Comparison of ENCODE assay signal across 8 cellular contexts in genomic region chr15:85296615-85297402, GRCh38.
DNase-seq lines count a peak whose midpoint lies in the region; ATAC-seq and TF ChIP-seq lines count a peak whose summit lies in the region.

No MANE protein-coding gene starts in this region.

- DNase-seq in GDM1 (lab: John Stamatoyannopoulos, UW), result peak; percentile 56
- DNase-seq in GM23338 (ENCODE audit: low spot score), result peak; percentile 72
- peak; percentile 46 for DNase-seq in LNCaP clone FGC (ENCODE audit: low read depth)
- DNase-seq in SJCRH30, result peak; percentile 68 to 87
- DNase-seq in activated naive CD4-positive, alpha-beta T cell treated with anti-CD3 and anti-CD28 coated beads for 36 hours, result peak; percentile 85
- DNase-seq in glomerular endothelial cell (ENCODE audit: extremely low read depth, low read depth, low spot score), result peak; percentile 56
- peak; percentile 88 for DNase-seq in pons (ENCODE audit: low spot score)
- peak; percentile 83 for DNase-seq in ureter (ENCODE audit: low spot score)

- TF ChIP-seq CTCF in GM23338 (conservative IDR thresholded peaks at IDR 0.05; ENCODE audit: low read depth in 2 of 2) (peak; percentile 70 to 86), LNCaP clone FGC (IDR thresholded peaks at IDR 0.05; ENCODE audit: control insufficient read depth, extremely low read depth, insufficient read depth) (peak; percentile 79)

- H3K4me2 ChIP-seq in GM23338, result no peak overlapping the region

- H3K4me3 ChIP-seq in GM23338 (no peak overlapping the region), LNCaP clone FGC (ENCODE audit: low read depth, low read length) (no peak overlapping the region), SJCRH30 (peak overlapping the region; percentile 39)

- H3K4me1 Mint-ChIP-seq in GM23338, result peaks cover 7% of the 10 kb centered on the region; the same call in 2 of the 3 replicates
- H3K4me1 Mint-ChIP-seq in activated naive CD4-positive, alpha-beta T cell treated with anti-CD3 and anti-CD28 coated beads for 36 hours (ENCODE audit: low read depth), result peaks cover 10% of the 10 kb centered on the region

- H2AFZ ChIP-seq in GM23338, result 0 out of 2 replicates have a peak overlapping the region, but pooled peaks have one; percentile 48

- intact Hi-C loops in activated naive CD4-positive, alpha-beta T cell treated with anti-CD3 and anti-CD28 coated beads for 36 hours (cut with micrococcal nuclease), result loop anchor here (1.0 to 5.0 kb wide), 6 partner anchors 117 to 544 kb away; no protein-coding TSS in a partner anchor

- H3K27ac ChIP-seq in GM23338 (ENCODE audit: low read depth), result no peak overlapping the region
- no peak overlapping the region for H3K27ac ChIP-seq in SJCRH30

- H3K27me3 Mint-ChIP-seq in GM23338 (ENCODE audit: insufficient read depth, low read depth, poor library complexity), result peaks cover 11% of the 10 kb centered on the region
- no peaks in the 10 kb centered on the region for H3K27me3 Mint-ChIP-seq in activated naive CD4-positive, alpha-beta T cell treated with anti-CD3 and anti-CD28 coated beads for 36 hours (ENCODE audit: low read depth)

- no peaks in the 10 kb centered on the region for H3K9me2 ChIP-seq in GM23338 (ENCODE audit: insufficient read depth)

- H3F3A ChIP-seq in GM23338 (replicated peaks; ENCODE audit: low read depth), result no peaks in the 10 kb centered on the region

- peak; percentile 92 for ATAC-seq in GM23338

- CTCF ChIA-PET in activated naive CD4-positive, alpha-beta T cell treated with anti-CD3 and anti-CD28 coated beads for 36 hours (lab: Charles Lee), result interaction anchor here (0.6 to 2.5 kb wide), 36 partner anchors 8 to 545 kb away, joined by 3 to 28 read pairs (median 4); no protein-coding TSS in a partner anchor

- H3K9me3 Mint-ChIP-seq in GM23338, result no peaks in the 10 kb centered on the region
- H3K9me3 Mint-ChIP-seq in activated naive CD4-positive, alpha-beta T cell treated with anti-CD3 and anti-CD28 coated beads for 36 hours, result no peaks in the 10 kb centered on the region

- no peaks in the 10 kb centered on the region for H3K36me3 ChIP-seq in GM23338 (ENCODE audit: insufficient read depth)
- no peaks in the 10 kb centered on the region for H3K36me3 ChIP-seq in SJCRH30

- no peaks in the 10 kb centered on the region for H3K36me3 Mint-ChIP-seq in GM23338 (ENCODE audit: low read depth)
- no peaks in the 10 kb centered on the region for H3K36me3 Mint-ChIP-seq in activated naive CD4-positive, alpha-beta T cell treated with anti-CD3 and anti-CD28 coated beads for 36 hours (ENCODE audit: low read depth)

- no peak overlapping the region for H3K27ac Mint-ChIP-seq in GM23338
- H3K27ac Mint-ChIP-seq in activated naive CD4-positive, alpha-beta T cell treated with anti-CD3 and anti-CD28 coated beads for 36 hours, result no peak overlapping the region

- no peaks in the 10 kb centered on the region for H3K4me1 ChIP-seq in GM23338 (ENCODE audit: insufficient read depth)
- H3K4me1 ChIP-seq in SJCRH30, result no peaks in the 10 kb centered on the region

- no peak overlapping the region for H3K4me3 Mint-ChIP-seq in GM23338
- H3K4me3 Mint-ChIP-seq in activated naive CD4-positive, alpha-beta T cell treated with anti-CD3 and anti-CD28 coated beads for 36 hours, result peak overlapping the region; percentile 51

- no peaks in the 10 kb centered on the region; the same call in 1 of the 2 replicates for H4K20me1 ChIP-seq in GM23338 (replicated peaks; ENCODE audit: insufficient read depth)

- H3K9me3 ChIP-seq in SJCRH30 (replicated peaks), result no peaks in the 10 kb centered on the region

- H3K27me3 ChIP-seq in GM23338 (ENCODE audit: insufficient read depth) (no peaks in the 10 kb centered on the region), SJCRH30 (no peaks in the 10 kb centered on the region)

- no peaks in the 10 kb centered on the region for H3K79me2 ChIP-seq in GM23338 (replicated peaks; ENCODE audit: insufficient read depth)

TF ChIP-seq in GM23338, 12 proteins besides CTCF, POLR2A, EP300 and RAD21 (continues in another document):
- TF ChIP-seq REST (IDR thresholded peaks at IDR 0.05; ENCODE audit: unreplicated experiment) (no peak), CREB1 (CRISPR knock-in tag; IDR thresholded peaks at IDR 0.05; ENCODE audit: low read depth) (no peak), POLR2AphosphoS5 (IDR thresholded peaks at IDR 0.05; ENCODE audit: low read depth) (no peak), STAT1 (IDR thresholded peaks at IDR 0.05; ENCODE audit: unreplicated experiment) (no peak), EZH2phosphoT487 (IDR thresholded peaks at IDR 0.05; ENCODE audit: unreplicated experiment) (no peak), EZH2 (IDR thresholded peaks at IDR 0.05; ENCODE audit: low read depth, unreplicated experiment) (no peak), JUNB (IDR thresholded peaks at IDR 0.05; ENCODE audit: unreplicated experiment) (no peak)
